10 cellular contexts compared by ENCODE assay signal in genomic region chr1:111603979-111604378, GRCh38. TPM values are rescaled to one million over a fixed set of nuclear protein-coding genes. Genes with fewer than 3 reads are reported as not detected.
DNase-seq lines count a peak whose midpoint lies in the region; ATAC-seq and TF ChIP-seq lines count a peak whose summit lies in the region.
"Had no signal": no experiment of that assay in that cellular context is flagged by ENCODE, and none has a peak within 500 bp of the region (broad histone marks: within the 10 kb centered on the region; RNA-seq: fewer than 3 reads in every experiment).

No MANE protein-coding gene starts in this region.

- CTCF ChIA-PET in activated naive CD4-positive, alpha-beta T cell treated with anti-CD3 and anti-CD28 coated beads, Interleukin-2, amount 10 ng/mL, durations not matched to agents 7 days and 5 days (lab: Charles Lee) = interaction anchor here (1.5 to 5.5 kb wide), 5 partner anchors 11 to 96 kb away, joined by 4 to 21 read pairs (median 14); no protein-coding TSS in a partner anchor

- no peak overlapping the region for H2AK5ac ChIP-seq in mesenchymal stem cell (ENCODE audit: low read length, severe bottlenecking)

- TF ChIP-seq CTCF in OCI-LY3 (IDR thresholded peaks at IDR 0.05; ENCODE audit: low read depth, low read length) = no peak

- H3K27ac ChIP-seq in OCI-LY3 (ENCODE audit: low read length) = peak overlapping the region; percentile 100
- H3K27ac ChIP-seq in mesenchymal stem cell (ENCODE audit: low read length, poor library complexity, severe bottlenecking) = no peak overlapping the region

- H3K23ac ChIP-seq in mesenchymal stem cell (ENCODE audit: low read length in 2 of 2) = no peak overlapping the region

- H4K91ac ChIP-seq in mesenchymal stem cell (ENCODE audit: low read length) = no peak overlapping the region

- peaks cover 75% of the 10 kb centered on the region for H3K4me1 Mint-ChIP-seq in activated naive CD4-positive, alpha-beta T cell treated with anti-CD3 and anti-CD28 coated beads, Interleukin-2, amount 10 ng/mL, durations not matched to agents 7 days and 5 days

- no peak overlapping the region for H3K18ac ChIP-seq in mesenchymal stem cell (ENCODE audit: low read depth in 1 of 2, low read length in 2 of 2)

- peak overlapping the region; percentile 95 for H3K9ac ChIP-seq in OCI-LY3 (ENCODE audit: low read length)
- no peak overlapping the region for H3K9ac ChIP-seq in mesenchymal stem cell (ENCODE audit: low read length)

- peaks cover 25% of the 10 kb centered on the region for H3K79me2 ChIP-seq in OCI-LY3 (ENCODE audit: low read length)

- H3K9me3 ChIP-seq in OCI-LY3 (ENCODE audit: insufficient read depth, low read length) (no peaks in the 10 kb centered on the region), mesenchymal stem cell (ENCODE audit: control insufficient read depth, low read length) (no peaks in the 10 kb centered on the region)

- H3K36me3 ChIP-seq in OCI-LY3 (replicated peaks; ENCODE audit: low read depth, low read length) (no peaks in the 10 kb centered on the region), mesenchymal stem cell (ENCODE audit: control insufficient read depth in 1 of 2, insufficient read depth in 2 of 2, low read depth in 1 of 2, low read length in 2 of 2) (no peaks in the 10 kb centered on the region)

- H2BK5ac ChIP-seq in mesenchymal stem cell (ENCODE audit: low read depth, low read length, poor library complexity, severe bottlenecking) = no peak overlapping the region

- H3K9me3 Mint-ChIP-seq in activated naive CD4-positive, alpha-beta T cell treated with anti-CD3 and anti-CD28 coated beads, Interleukin-2, amount 10 ng/mL, durations not matched to agents 7 days and 5 days = no peaks in the 10 kb centered on the region

- ATAC-seq in GM18907 (IDR thresholded peaks at IDR 0.05; ENCODE audit: unreplicated experiment) = peak; percentile 30

- peaks cover 6% of the 10 kb centered on the region for H3K36me3 Mint-ChIP-seq in activated naive CD4-positive, alpha-beta T cell treated with anti-CD3 and anti-CD28 coated beads, Interleukin-2, amount 10 ng/mL, durations not matched to agents 7 days and 5 days

- H3K79me1 ChIP-seq in mesenchymal stem cell (replicated peaks; ENCODE audit: low read length, poor library complexity, severe bottlenecking) = no peaks in the 10 kb centered on the region

- no peak overlapping the region; the same call in 1 of the 2 replicates for H3K4me3 ChIP-seq in OCI-LY3 (ENCODE audit: low read length)
- H3K4me3 ChIP-seq in mesenchymal stem cell (ENCODE audit: insufficient read depth in 1 of 2, low read depth in 1 of 2, low read length in 2 of 2) = no peak overlapping the region
- H3K4me3 ChIP-seq: dorsolateral prefrontal cortex, skin epidermis had no signal

- H2BK120ac ChIP-seq in mesenchymal stem cell (ENCODE audit: low read depth, low read length) = no peak overlapping the region

- H3K4me2 ChIP-seq in OCI-LY3 (ENCODE audit: low read length) (peak overlapping the region; percentile 90), mesenchymal stem cell (ENCODE audit: low read length, poor library complexity, severe bottlenecking) (no peak overlapping the region)

- H3K4me1 ChIP-seq in OCI-LY3 (ENCODE audit: low read length) (peaks cover 67% of the 10 kb centered on the region), mesenchymal stem cell (ENCODE audit: control insufficient read depth, insufficient read depth, low read depth, low read length) (peaks cover 4% of the 10 kb centered on the region)

- H2AFZ ChIP-seq in OCI-LY3 (ENCODE audit: low read depth, low read length) (no peak overlapping the region), mesenchymal stem cell (ENCODE audit: low read depth, low read length) (no peak overlapping the region)

- peak overlapping the region; percentile 12 for H3K4me3 Mint-ChIP-seq in activated naive CD4-positive, alpha-beta T cell treated with anti-CD3 and anti-CD28 coated beads, Interleukin-2, amount 10 ng/mL, durations not matched to agents 7 days and 5 days

- H3K4ac ChIP-seq in mesenchymal stem cell (ENCODE audit: low read depth in 1 of 2, low read length in 2 of 2) = no peak overlapping the region

- peak; percentile 88 for DNase-seq in activated naive CD4-positive, alpha-beta T cell treated with anti-CD3 and anti-CD28 coated beads, Interleukin-2, amount 10 ng/mL, durations not matched to agents 7 days and 5 days
- peak; percentile 43 to 56 (median 49) for DNase-seq in stimulated activated CD4-positive, alpha-beta T cell treated with anti-CD3 and anti-CD28 coated beads, TNF-alpha, amount 100 ng/mL, for 1 hour (ENCODE audit: low read depth in 3 of 3, low spot score in 1 of 3)
- DNase-seq in SKM-1 (lab: John Stamatoyannopoulos, UW; ENCODE audit: unreplicated experiment) (no peak), SHP77 treated with DMSO at 0.1 percent for 48 hours (lab: John Stamatoyannopoulos, UW) (no peak), NCI-H1048 (lab: John Stamatoyannopoulos, UW) (no peak), mesenchymal stem cell (no peak)
- DNase-seq: dorsolateral prefrontal cortex had no signal

- H3K14ac ChIP-seq in mesenchymal stem cell (ENCODE audit: low read length in 2 of 2) = peak overlapping the region in 1 of 2 experiments; percentile 13

- peak overlapping the region; percentile 91 for H3K27ac Mint-ChIP-seq in activated naive CD4-positive, alpha-beta T cell treated with anti-CD3 and anti-CD28 coated beads, Interleukin-2, amount 10 ng/mL, durations not matched to agents 7 days and 5 days

- no peak overlapping the region for H2BK15ac ChIP-seq in mesenchymal stem cell (ENCODE audit: low read depth, poor library complexity, severe bottlenecking)

- no peak overlapping the region for H4K8ac ChIP-seq in mesenchymal stem cell (ENCODE audit: low read length)

- no peaks in the 10 kb centered on the region for H3K27me3 Mint-ChIP-seq in activated naive CD4-positive, alpha-beta T cell treated with anti-CD3 and anti-CD28 coated beads, Interleukin-2, amount 10 ng/mL, durations not matched to agents 7 days and 5 days

- no peaks in the 10 kb centered on the region for H4K20me1 ChIP-seq in OCI-LY3 (ENCODE audit: insufficient read depth, low read length)

- H2BK12ac ChIP-seq in mesenchymal stem cell (ENCODE audit: low read length in 2 of 2) = no peak overlapping the region

- WGBS in mesenchymal stem cell = 84% methylated on average over 4 of the region's 4 CpGs

- H3K27me3 ChIP-seq in OCI-LY3 (ENCODE audit: low read depth, low read length) = no peaks in the 10 kb centered on the region
- peaks cover 0 to 4% of the 10 kb centered on the region in 2 experiments for H3K27me3 ChIP-seq in mesenchymal stem cell (ENCODE audit: control insufficient read depth in 1 of 2, insufficient read depth in 1 of 2, low read length in 2 of 2)
- H3K27me3 ChIP-seq: dorsolateral prefrontal cortex had no signal

RNA-seq across cellular contexts. Expression of gene RAP1A, which starts 15.6 kb away (rescaled TPM):
- 84.9 TPM for polyA plus RNA-seq in mesenchymal stem cell (2013, experiment 1 of 2)
- polyA plus RNA-seq in mesenchymal stem cell (2013, experiment 2 of 2) = 88.5 TPM

Comparison
In these comparisons a context has a peak if more than half of its experiments do, and no peak if none do; other contexts are left out.
1. DNase-seq: peak in activated naive CD4-positive, alpha-beta T cell treated with anti-CD3 and anti-CD28 coated beads, Interleukin-2, amount 10 ng/mL, durations not matched to agents 7 days and 5 days (single experiment) and stimulated activated CD4-positive, alpha-beta T cell treated with anti-CD3 and anti-CD28 coated beads, TNF-alpha, amount 100 ng/mL, for 1 hour (3 of 3); none in SKM-1 (single experiment), SHP77 treated with DMSO at 0.1 percent for 48 hours (single experiment), NCI-H1048 (single experiment) and mesenchymal stem cell (single experiment).